28 cellular contexts compared by ENCODE assay signal in the genomic region with DNA sequence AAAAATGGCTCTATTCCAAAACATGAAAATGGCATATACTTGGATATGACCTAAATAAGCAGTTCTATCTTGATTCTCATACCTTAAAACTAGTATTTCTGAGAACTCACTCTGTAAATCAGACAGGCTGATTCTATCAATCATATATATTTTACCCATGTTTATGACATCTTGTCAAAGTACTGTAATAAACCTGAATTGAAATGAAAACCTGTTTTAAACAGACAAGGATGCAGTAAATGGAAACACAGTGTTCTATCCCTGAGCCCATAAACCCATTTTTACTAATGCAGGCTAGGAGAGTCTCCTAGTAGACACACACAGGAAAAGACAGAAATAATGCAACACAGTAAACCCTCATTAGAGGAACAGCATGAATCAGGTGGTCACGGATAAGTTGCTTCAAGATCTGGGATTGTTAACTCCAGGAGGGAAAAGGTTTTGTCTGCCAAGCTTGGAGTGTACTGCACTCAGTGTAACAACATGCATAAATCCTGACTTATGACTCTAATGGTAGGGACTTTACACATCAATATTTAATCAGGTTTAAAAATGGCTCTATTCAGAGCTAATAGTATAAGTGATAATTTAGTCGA.
"Had no signal": no experiment of that assay in that cellular context is flagged by ENCODE, and none has a peak within 500 bp of the region (broad histone marks: within the 10 kb centered on the region; RNA-seq: fewer than 3 reads in every experiment).

No MANE protein-coding gene starts in this region.

- H3K4me3 Mint-ChIP-seq: activated CD4-positive, alpha-beta T cell treated with anti-CD3 and anti-CD28 coated beads, Interleukin-2, amount 10 ng/mL, durations not matched to agents 7 days and 5 days; activated CD8-positive, alpha-beta memory T cell treated with anti-CD3 and anti-CD28 coated beads, Interleukin-2, amount 10 ng/mL, durations not matched to agents 7 days and 5 days; activated CD8-positive, alpha-beta T cell treated with anti-CD3 and anti-CD28 coated beads for 36 hours; activated naive CD8-positive, alpha-beta T cell treated with anti-CD3 and anti-CD28 coated beads for 36 hours; central memory CD8-positive, alpha-beta T cell; effector memory CD8-positive, alpha-beta T cell; naive B cell; neural crest cell; stimulated activated naive B cell treated with anti-CD40 and anti-IgM and Interleukin-4, amounts not matched to agents 10 μg/mL and 1 μg/mL and 100 μg/mL, for 72 hours had no signal

- FAIRE-seq: colon, endothelial cell of umbilical vein, islet of Langerhans, urothelium cell line had no signal

- H3K27ac ChIP-seq: breast epithelium, dorsolateral prefrontal cortex, esophagus squamous epithelium, gastroesophageal sphincter, sigmoid colon, transverse colon had no signal

- H3K27me3 ChIP-seq: breast epithelium, esophagus squamous epithelium, gastroesophageal sphincter, sigmoid colon, transverse colon had no signal

- H3K36me3 ChIP-seq: breast epithelium, esophagus squamous epithelium, gastroesophageal sphincter, sigmoid colon, transverse colon had no signal

- H3K36me3 Mint-ChIP-seq: activated CD8-positive, alpha-beta memory T cell treated with anti-CD3 and anti-CD28 coated beads, Interleukin-2, amount 10 ng/mL, durations not matched to agents 7 days and 5 days; activated naive CD8-positive, alpha-beta T cell treated with anti-CD3 and anti-CD28 coated beads for 36 hours; naive B cell; stimulated activated naive B cell treated with anti-CD40 and anti-IgM and Interleukin-4, amounts not matched to agents 10 μg/mL and 1 μg/mL and 100 μg/mL, for 72 hours had no signal

- H3K4me1 ChIP-seq: breast epithelium, esophagus squamous epithelium, gastroesophageal sphincter, sigmoid colon, transverse colon had no signal

- H3K9me3 ChIP-seq: breast epithelium, esophagus squamous epithelium, gastroesophageal sphincter, sigmoid colon, transverse colon had no signal

- H3K27ac Mint-ChIP-seq: activated CD4-positive, alpha-beta T cell treated with anti-CD3 and anti-CD28 coated beads, Interleukin-2, amount 10 ng/mL, durations not matched to agents 7 days and 5 days; activated CD8-positive, alpha-beta memory T cell treated with anti-CD3 and anti-CD28 coated beads, Interleukin-2, amount 10 ng/mL, durations not matched to agents 7 days and 5 days; activated CD8-positive, alpha-beta T cell treated with anti-CD3 and anti-CD28 coated beads for 36 hours; activated naive CD8-positive, alpha-beta T cell treated with anti-CD3 and anti-CD28 coated beads for 36 hours; activated T-helper 2 cell treated with anti-CD3 and anti-CD28 coated beads, Interferon-gamma antibody, Interleukin-2, Interleukin-4, amounts not matched to agents 10 μg/mL and 5 μg/mL and 100 μg/mL, durations not matched to agents 14 hours and 24 hours and 36 hours; effector memory CD8-positive, alpha-beta T cell; naive B cell; stimulated activated naive B cell treated with anti-CD40 and anti-IgM and Interleukin-4, amounts not matched to agents 10 μg/mL and 1 μg/mL and 100 μg/mL, for 72 hours had no signal

- H3K9me3 Mint-ChIP-seq: activated CD4-positive, alpha-beta T cell treated with anti-CD3 and anti-CD28 coated beads, Interleukin-2, amount 10 ng/mL, durations not matched to agents 7 days and 5 days; activated naive CD8-positive, alpha-beta T cell treated with anti-CD3 and anti-CD28 coated beads for 36 hours; activated T-helper 2 cell treated with anti-CD3 and anti-CD28 coated beads, Interferon-gamma antibody, Interleukin-2, Interleukin-4, amounts not matched to agents 10 μg/mL and 5 μg/mL and 100 μg/mL, durations not matched to agents 14 hours and 24 hours and 36 hours; central memory CD8-positive, alpha-beta T cell; effector memory CD8-positive, alpha-beta T cell; neural crest cell had no signal

- DNase-seq: activated CD4-positive, alpha-beta T cell treated with anti-CD3 and anti-CD28 coated beads, Interleukin-2, amount 10 ng/mL, durations not matched to agents 7 days and 5 days; activated CD8-positive, alpha-beta memory T cell treated with anti-CD3 and anti-CD28 coated beads, Interleukin-2, amount 10 ng/mL, durations not matched to agents 7 days and 5 days; activated CD8-positive, alpha-beta T cell treated with anti-CD3 and anti-CD28 coated beads for 36 hours; activated naive CD4-positive, alpha-beta T cell; activated naive CD8-positive, alpha-beta T cell treated with anti-CD3 and anti-CD28 coated beads for 36 hours; activated T-cell treated with anti-CD3 and anti-CD28 coated beads, Interleukin-2, amount 50 U/mL, for 1 hour; dorsolateral prefrontal cortex; effector memory CD8-positive, alpha-beta T cell; esophagus squamous epithelium; head of caudate nucleus; hypothalamus; naive B cell; retina; sigmoid colon; stimulated activated CD4-positive, alpha-beta T cell treated with anti-CD3 and anti-CD28 coated beads, Interleukin-2, amount 100 ng/mL, for 48 hours; stimulated activated CD8-positive, alpha-beta memory T cell treated with anti-CD3 and anti-CD28 coated beads, Interleukin-4, amount 100 ng/mL, for 48 hours; stimulated activated naive B cell treated with anti-CD40 and anti-IgM and Interleukin-4, amounts not matched to agents 10 μg/mL and 1 μg/mL and 100 μg/mL, for 72 hours; transverse colon had no signal

- H3K27me3 Mint-ChIP-seq: activated CD4-positive, alpha-beta T cell treated with anti-CD3 and anti-CD28 coated beads, Interleukin-2, amount 10 ng/mL, durations not matched to agents 7 days and 5 days; activated CD8-positive, alpha-beta memory T cell treated with anti-CD3 and anti-CD28 coated beads, Interleukin-2, amount 10 ng/mL, durations not matched to agents 7 days and 5 days; activated CD8-positive, alpha-beta T cell treated with anti-CD3 and anti-CD28 coated beads for 36 hours; activated naive CD8-positive, alpha-beta T cell treated with anti-CD3 and anti-CD28 coated beads for 36 hours; central memory CD8-positive, alpha-beta T cell; effector memory CD8-positive, alpha-beta T cell; naive B cell; stimulated activated naive B cell treated with anti-CD40 and anti-IgM and Interleukin-4, amounts not matched to agents 10 μg/mL and 1 μg/mL and 100 μg/mL, for 72 hours had no signal

- H3K4me3 ChIP-seq: breast epithelium, dorsolateral prefrontal cortex, esophagus squamous epithelium, gastroesophageal sphincter, lung, sigmoid colon, transverse colon had no signal

- H3K4me1 Mint-ChIP-seq: activated CD4-positive, alpha-beta T cell treated with anti-CD3 and anti-CD28 coated beads, Interleukin-2, amount 10 ng/mL, durations not matched to agents 7 days and 5 days; activated CD8-positive, alpha-beta memory T cell treated with anti-CD3 and anti-CD28 coated beads, Interleukin-2, amount 10 ng/mL, durations not matched to agents 7 days and 5 days; activated naive CD8-positive, alpha-beta T cell treated with anti-CD3 and anti-CD28 coated beads for 36 hours; central memory CD8-positive, alpha-beta T cell; naive B cell; stimulated activated naive B cell treated with anti-CD40 and anti-IgM and Interleukin-4, amounts not matched to agents 10 μg/mL and 1 μg/mL and 100 μg/mL, for 72 hours had no signal
